ENCODE assay signal across 18 cellular contexts in genomic region chr4:133464311-133464710, GRCh38.
"Had no signal": no experiment of that assay in that cellular context is flagged by ENCODE, and none has a peak within 500 bp of the region (broad histone marks: within the 10 kb centered on the region; RNA-seq: fewer than 3 reads in every experiment).

No MANE protein-coding gene starts in this region.

- H3K9me3 ChIP-seq: ascending aorta, esophagus muscularis mucosa, thyroid gland had no signal

- DNase-seq: activated B cell treated with CpG ODN at 0.5 μM for 24 hours; activated CD4-positive, alpha-beta memory T cell treated with anti-CD3 and anti-CD28 coated beads for 36 hours; activated CD4-positive, alpha-beta T cell treated with anti-CD3 and anti-CD28 coated beads for 4 hours; activated naive CD4-positive, alpha-beta T cell; effector CD8-positive, alpha-beta T cell; islet precursor cell; nucleus accumbens; posterior cingulate gyrus; stimulated activated CD4-positive, alpha-beta T cell treated with anti-CD3 and anti-CD28 coated beads, Interleukin-2, amount 100 ng/mL, for 24 hours; stimulated activated naive CD4-positive, alpha-beta T cell treated with Interleukin-2 at 50 U/mL for 16 hours; T-cell; thyroid gland had no signal

- H3K4me1 ChIP-seq: ascending aorta, esophagus muscularis mucosa, thyroid gland had no signal

- H3K27ac ChIP-seq: ascending aorta, esophagus muscularis mucosa, hepatocyte, thyroid gland had no signal

- H3K36me3 ChIP-seq: ascending aorta, esophagus muscularis mucosa, thyroid gland had no signal

- ATAC-seq: activated T-helper 17 cell treated with anti-CD3 and anti-CD28 coated beads, Interleukin-2, amount 50 U/mL, for 72 hours; left lobe of liver; T-cell had no signal

- H3K4me3 ChIP-seq: ascending aorta, esophagus muscularis mucosa, hepatocyte, lung, thyroid gland had no signal

- H3K27me3 ChIP-seq: ascending aorta, esophagus muscularis mucosa, hepatocyte, thyroid gland had no signal
